31 cellular contexts compared by ENCODE assay signal in genomic region chr20:24831232-24831631, GRCh38.
"Had no signal": no experiment of that assay in that cellular context is flagged by ENCODE, and none has a peak within 500 bp of the region (broad histone marks: within the 10 kb centered on the region; RNA-seq: fewer than 3 reads in every experiment).

No MANE protein-coding gene starts in this region.

- FAIRE-seq: astrocyte, bronchial epithelial cell, endometrium, endothelial cell of umbilical vein had no signal

- H3K9me3 Mint-ChIP-seq: activated CD4-positive, alpha-beta memory T cell treated with anti-CD3 and anti-CD28 coated beads for 36 hours; activated CD4-positive, alpha-beta T cell treated with anti-CD3 and anti-CD28 coated beads, Interleukin-2, amount 10 ng/mL, durations not matched to agents 24 days and 14 days; activated T-cell treated with anti-CD3 and anti-CD28 coated beads, Interleukin-2, amount 50 U/mL, for 4 hours; activated T-helper 17 cell treated with anti-CD3 and anti-CD28 coated beads, Interleukin-2, amount 50 U/mL, for 72 hours; central memory CD8-positive, alpha-beta T cell; dendritic cell treated with granulocyte-macrophage colony-stimulating factor and Interleukin-4, amounts not matched to agents 40 ng/mL and 50 ng/mL, for 4 days had no signal

- H3K4me1 Mint-ChIP-seq: activated CD4-positive, alpha-beta T cell treated with anti-CD3 and anti-CD28 coated beads for 36 hours; activated CD4-positive, alpha-beta T cell treated with anti-CD3 and anti-CD28 coated beads, Interleukin-2, amount 10 ng/mL, durations not matched to agents 24 days and 14 days; activated T-helper 17 cell treated with anti-CD3 and anti-CD28 coated beads, Interleukin-2, amount 50 U/mL, for 72 hours; central memory CD8-positive, alpha-beta T cell had no signal

- H3K27me3 Mint-ChIP-seq: activated CD4-positive, alpha-beta memory T cell treated with anti-CD3 and anti-CD28 coated beads for 36 hours; activated CD4-positive, alpha-beta T cell treated with anti-CD3 and anti-CD28 coated beads for 36 hours; activated CD4-positive, alpha-beta T cell treated with anti-CD3 and anti-CD28 coated beads, Interleukin-2, amount 10 ng/mL, durations not matched to agents 24 days and 14 days; central memory CD8-positive, alpha-beta T cell; dendritic cell treated with granulocyte-macrophage colony-stimulating factor and Interleukin-4, amounts not matched to agents 40 ng/mL and 50 ng/mL, for 4 days had no signal

- H3K4me3 ChIP-seq: coronary artery, dorsolateral prefrontal cortex, esophagus squamous epithelium, gastroesophageal sphincter, heart right ventricle had no signal

- DNase-seq: activated CD4-positive, alpha-beta memory T cell treated with anti-CD3 and anti-CD28 coated beads for 36 hours; activated CD4-positive, alpha-beta T cell treated with anti-CD3 and anti-CD28 coated beads for 36 hours; activated CD4-positive, alpha-beta T cell treated with anti-CD3 and anti-CD28 coated beads, Interleukin-2, amount 10 ng/mL, durations not matched to agents 24 days and 14 days; activated CD4-positive, CD25-positive, alpha-beta regulatory T cell; activated CD4-positive, CD25-positive, alpha-beta regulatory T cell treated with anti-CD3 and anti-CD28 coated beads, Interleukin-2, amount 50 U/mL, for 72 hours; activated CD8-positive, alpha-beta T cell treated with anti-CD3 and anti-CD28 coated beads, Interleukin-2, amount 10 ng/mL, durations not matched to agents 7 days and 5 days; activated effector memory CD4-positive, alpha-beta T cell treated with Interleukin-2 at 50 U/mL for 16 hours; activated gamma-delta T cell treated with Interleukin-2 at 50 U/mL for 16 hours; activated naive CD4-positive, alpha-beta T cell treated with anti-CD3 and anti-CD28 coated beads, Interleukin-2, amount 50 U/mL, for 16 hours; activated naive CD4-positive, alpha-beta T cell treated with Interleukin-2 at 50 U/mL for 16 hours; activated T-cell treated with anti-CD3 and anti-CD28 coated beads, Interleukin-2, amount 50 U/mL, for 4 hours; amniotic stem cell; anterior cingulate cortex; brain microvascular endothelial cell; dorsolateral prefrontal cortex; effector memory CD4-positive, alpha-beta T cell; esophagus squamous epithelium; foreskin melanocyte; heart right ventricle; T-helper 2 cell had no signal

- H3K27ac Mint-ChIP-seq: activated CD4-positive, alpha-beta memory T cell treated with anti-CD3 and anti-CD28 coated beads for 36 hours; activated CD4-positive, alpha-beta T cell treated with anti-CD3 and anti-CD28 coated beads for 36 hours; activated CD4-positive, alpha-beta T cell treated with anti-CD3 and anti-CD28 coated beads, Interleukin-2, amount 10 ng/mL, durations not matched to agents 24 days and 14 days; activated CD8-positive, alpha-beta T cell treated with anti-CD3 and anti-CD28 coated beads, Interleukin-2, amount 10 ng/mL, durations not matched to agents 7 days and 5 days; activated naive CD8-positive, alpha-beta T cell; activated T-helper 17 cell treated with anti-CD3 and anti-CD28 coated beads, Interleukin-2, amount 50 U/mL, for 72 hours; dendritic cell treated with granulocyte-macrophage colony-stimulating factor and Interleukin-4, amounts not matched to agents 40 ng/mL and 50 ng/mL, for 4 days had no signal

- H3K27ac ChIP-seq: brain microvascular endothelial cell, coronary artery, dorsolateral prefrontal cortex, epithelial cell of prostate, esophagus squamous epithelium, gastroesophageal sphincter, heart right ventricle had no signal

- H3K27me3 ChIP-seq: brain microvascular endothelial cell, dorsolateral prefrontal cortex, esophagus squamous epithelium, gastroesophageal sphincter had no signal

- H3K36me3 ChIP-seq: brain microvascular endothelial cell, esophagus squamous epithelium, gastroesophageal sphincter, heart right ventricle had no signal

- H3K4me1 ChIP-seq: esophagus squamous epithelium, gastroesophageal sphincter, heart right ventricle had no signal

- H3K9me3 ChIP-seq: esophagus squamous epithelium had no signal

- ATAC-seq: activated CD4-positive, alpha-beta T cell treated with anti-CD3 and anti-CD28 coated beads for 36 hours; activated CD8-positive, alpha-beta T cell treated with anti-CD3 and anti-CD28 coated beads, Interleukin-2, amount 10 ng/mL, durations not matched to agents 7 days and 5 days; activated T-cell treated with anti-CD3 and anti-CD28 coated beads, Interleukin-2, amount 50 U/mL, for 4 hours; activated T-helper 17 cell treated with anti-CD3 and anti-CD28 coated beads, Interleukin-2, amount 50 U/mL, for 72 hours; gastroesophageal sphincter; heart right ventricle had no signal

- H3K4me3 Mint-ChIP-seq: activated CD4-positive, alpha-beta memory T cell treated with anti-CD3 and anti-CD28 coated beads for 36 hours; activated CD4-positive, alpha-beta T cell treated with anti-CD3 and anti-CD28 coated beads for 36 hours; activated CD4-positive, alpha-beta T cell treated with anti-CD3 and anti-CD28 coated beads, Interleukin-2, amount 10 ng/mL, durations not matched to agents 24 days and 14 days; activated CD8-positive, alpha-beta T cell treated with anti-CD3 and anti-CD28 coated beads, Interleukin-2, amount 10 ng/mL, durations not matched to agents 7 days and 5 days; activated naive CD8-positive, alpha-beta T cell; activated T-cell treated with anti-CD3 and anti-CD28 coated beads, Interleukin-2, amount 50 U/mL, for 4 hours; activated T-helper 17 cell treated with anti-CD3 and anti-CD28 coated beads, Interleukin-2, amount 50 U/mL, for 72 hours; central memory CD8-positive, alpha-beta T cell; dendritic cell treated with granulocyte-macrophage colony-stimulating factor and Interleukin-4, amounts not matched to agents 40 ng/mL and 50 ng/mL, for 4 days had no signal

- H3K36me3 Mint-ChIP-seq: activated CD4-positive, alpha-beta memory T cell treated with anti-CD3 and anti-CD28 coated beads for 36 hours; activated naive CD8-positive, alpha-beta T cell had no signal
